7 cellular contexts compared by ENCODE assay signal in the genomic region with DNA sequence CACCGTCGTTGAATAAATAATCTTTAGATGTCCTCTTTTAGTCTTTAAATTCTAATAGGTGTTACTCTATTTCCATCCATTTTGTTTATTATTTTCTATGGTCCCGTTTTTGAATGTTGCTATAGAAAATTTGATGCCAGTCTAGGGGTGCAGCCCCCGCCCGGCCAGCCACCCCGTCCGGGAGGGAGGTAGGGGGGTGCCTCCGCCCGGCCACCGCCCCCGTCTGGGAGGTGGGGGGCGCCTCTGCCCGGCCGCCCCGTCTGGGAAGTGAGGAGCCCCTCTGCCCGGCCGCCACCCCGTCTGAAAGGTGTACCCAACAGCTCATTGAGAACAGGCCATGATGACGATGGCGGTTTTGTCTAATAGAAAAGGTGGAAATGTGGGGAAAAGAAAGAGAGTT.
"Had no signal": no experiment of that assay in that cellular context is flagged by ENCODE, and none has a peak within 500 bp of the region (broad histone marks: within the 10 kb centered on the region; RNA-seq: fewer than 3 reads in every experiment).

No MANE protein-coding gene starts in this region.

- DNase-seq: IMR-90, KBM-7, KG1 had no signal

- H3K27me3 Mint-ChIP-seq: IgD-negative memory B cell had no signal

- FAIRE-seq: HepG2, HTR-8/SVneo, K562 had no signal

- H3K4me3 Mint-ChIP-seq: IgD-negative memory B cell had no signal

- H3K27ac Mint-ChIP-seq: IgD-negative memory B cell had no signal

- H3K4me1 Mint-ChIP-seq: IgD-negative memory B cell had no signal
